Comparison of ENCODE assay signal across 1 cellular context in genomic region chr2:203835420-203835819, GRCh38.
A peak's percentile ranks its signal among the peaks of the same experiment; 100 is the strongest.
TF ChIP-seq lines count a peak whose summit lies in the region.

No MANE protein-coding gene starts in this region.

TF ChIP-seq in K562, 482 proteins besides CTCF, POLR2A, EP300 and RAD21:
- TF ChIP-seq ZNF609 (CRISPR knock-in tag; IDR thresholded peaks at IDR 0.05; ENCODE audit: borderline replicate concordance) (no peak), TFE3 (CRISPR knock-in tag; IDR thresholded peaks at IDR 0.05) (peak; percentile 72)
TF ChIP-seq in K562: peak in this region for 1.
